ENCODE assay signal across 8 cellular contexts in the genomic region with DNA sequence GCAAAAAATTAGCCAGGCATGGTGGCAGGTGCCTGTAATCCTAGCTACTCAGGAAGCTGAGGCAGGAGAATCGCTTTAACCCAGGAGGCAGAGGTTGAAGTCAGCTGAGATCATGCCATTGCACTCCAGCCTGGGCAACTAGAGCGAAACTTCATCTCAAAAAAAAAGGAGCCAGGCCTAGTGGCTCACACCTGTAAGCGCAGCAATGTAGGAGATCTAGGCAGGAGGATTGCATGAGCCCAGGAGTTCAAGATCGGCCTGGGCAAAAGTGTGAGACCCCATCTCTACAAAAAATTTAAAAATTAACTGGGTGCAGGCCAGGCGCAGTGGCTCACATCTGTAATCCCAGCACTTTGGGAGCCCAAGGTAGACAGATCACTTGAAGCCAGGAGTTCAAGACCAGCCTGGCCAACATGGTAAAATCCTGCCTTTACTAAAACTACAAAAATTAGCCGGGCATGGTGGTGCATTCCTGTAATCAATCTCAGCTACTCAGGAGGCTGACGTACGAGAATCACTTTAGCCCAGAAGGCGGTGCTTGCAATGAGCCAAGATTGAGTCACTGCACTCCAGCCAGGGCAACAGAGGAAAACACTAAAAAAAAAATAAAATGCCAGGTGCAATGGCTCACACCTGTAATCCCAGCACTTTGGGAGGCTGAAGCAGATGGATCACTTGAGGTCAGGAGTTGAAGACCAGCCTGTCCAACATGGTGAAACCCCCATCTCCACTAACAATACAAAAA. TPM values are rescaled to one million over a fixed set of nuclear protein-coding genes. Genes with fewer than 3 reads are reported as not detected.
DNase-seq lines count a peak whose midpoint lies in the region; ATAC-seq, FAIRE-seq and TF ChIP-seq lines count a peak whose summit lies in the region.
"Not testable (repeated sequence)": the region's sequence is repeated elsewhere in the genome, so short reads cannot be mapped to it uniquely, and the experiment has no call there.

No MANE protein-coding gene starts in this region.

- DNase-seq in A172 (ENCODE audit: low spot score) (peak; percentile 41), GM23248 (peak; percentile 40), RKO (ENCODE audit: low spot score) (peak; percentile 74), astrocyte of the hippocampus (ENCODE audit: low read depth, low spot score) (peak; percentile 43), foreskin keratinocyte (peak; percentile 78 to 89)
- not testable (repeated sequence) for DNase-seq in HTR-8/SVneo (ENCODE audit: insufficient read length, low spot score); endodermal cell; HepG2 (ENCODE audit: low spot score)

- WGBS in GM23248 (ENCODE audit: low coverage in 1 of 2, low lambda C conversion rate in 2 of 2, missing lambda C conversion rate in 2 of 2), 2 experiments, result 82 to 85% methylated on average over 9 of the region's 9 CpGs
- 90 to 93% methylated on average over 8 to 9 of the region's 9 CpGs for WGBS in endodermal cell (ENCODE audit: insufficient coverage in 1 of 2, insufficient read length in 1 of 2), 2 experiments
- WGBS in HepG2 (ENCODE audit: low lambda C conversion rate), result 56% methylated on average over 9 of the region's 9 CpGs

- not testable (repeated sequence) for H3K9me3 Mint-ChIP-seq in endodermal cell

- not testable (repeated sequence) for H3K4me2 ChIP-seq in GM23248 (ENCODE audit: unreplicated experiment); HepG2 (ENCODE audit: low read depth, low read length)

- TF ChIP-seq RAD21 in HepG2 (CRISPR knock-in tag; IDR thresholded peaks at IDR 0.05), result not testable (repeated sequence)

- H4K20me1 ChIP-seq in GM23248 (ENCODE audit: insufficient read depth); HepG2 (ENCODE audit: insufficient read depth, low read length): not testable (repeated sequence)

- ATAC-seq in foreskin keratinocyte, result peak; percentile 94
- ATAC-seq in HepG2, result peak; percentile 31; the same call in 1 of the 3 replicates

- in situ Hi-C loops in GM23248 (cut with MboI), result not testable (repeated sequence)
- in situ Hi-C loops in HepG2 (cut with HindIII; ENCODE audit: extremely low pct_ligation_motif_present, low pct_unique_long_range_greater_than_20kb), result loop anchor here (25.0 kb wide), 1 partner anchor 425 kb away; the partner anchor contains the start of gene NUMB

- TF ChIP-seq CTCF in endodermal cell (conservative IDR thresholded peaks at IDR 0.05), result peak; percentile 48
- not testable (repeated sequence) for TF ChIP-seq CTCF in foreskin keratinocyte (conservative IDR thresholded peaks at IDR 0.05); HepG2 (CRISPR knock-in tag; IDR thresholded peaks at IDR 0.05)

- TF ChIP-seq POLR2A in HepG2 (IDR thresholded peaks at IDR 0.05; ENCODE audit: insufficient read depth in 1 of 2, low read depth in 2 of 2, low read length in 2 of 2), result not testable (repeated sequence)

- not testable (repeated sequence) for H3K4me3 ChIP-seq in GM23248; endodermal cell (ENCODE audit: low read length); HepG2 (replicated peaks in 1 of 3; ENCODE audit: insufficient read depth in 1 of 3, low read depth in 2 of 3, low read length in 3 of 3)

- FAIRE-seq in HTR-8/SVneo (lab: Jason Lieb, UNC), result peak; percentile 78
- not testable (repeated sequence) for FAIRE-seq in HepG2 (lab: Jason Lieb, UNC)

- POLR2A ChIA-PET in HepG2 (lab: Yijun Ruan, JAX), result not testable (repeated sequence)

- not testable (repeated sequence) for H3K27me3 ChIP-seq in GM23248 (replicated peaks; ENCODE audit: insufficient read depth); endodermal cell (ENCODE audit: control insufficient read depth, insufficient read depth, low read length, poor library complexity, severe bottlenecking); foreskin keratinocyte; HepG2 (ENCODE audit: control insufficient read depth in 1 of 2, insufficient read depth in 2 of 2, low read length in 2 of 2)

- not testable (repeated sequence) for TF ChIP-seq EP300 in HepG2 (IDR thresholded peaks at IDR 0.05; ENCODE audit: low read depth in 2 of 2, low read length in 2 of 2); HepG2 (CRISPR knock-in tag; IDR thresholded peaks at IDR 0.05; ENCODE audit: borderline replicate concordance)

- H3K9ac ChIP-seq in GM23248; endodermal cell (ENCODE audit: extremely low read depth, low read length, poor library complexity, severe bottlenecking); HepG2 (ENCODE audit: insufficient read depth, low read depth, low read length): not testable (repeated sequence)

- not testable (repeated sequence) for H3K9me2 ChIP-seq in GM23248 (ENCODE audit: insufficient read depth)

- not testable (repeated sequence) for H3K36me3 Mint-ChIP-seq in endodermal cell (ENCODE audit: low read depth)

- H3K9me3 ChIP-seq in GM23248 (ENCODE audit: low read depth); endodermal cell (ENCODE audit: control insufficient read depth, low read length); HepG2 (ENCODE audit: low read length): not testable (repeated sequence)

- H3K27ac Mint-ChIP-seq in endodermal cell, result not testable (repeated sequence)

- H3K36me3 ChIP-seq in GM23248 (ENCODE audit: low read depth); endodermal cell (ENCODE audit: control insufficient read depth, insufficient read depth, low read length); HepG2 (replicated peaks in 1 of 2; ENCODE audit: control insufficient read depth in 1 of 2, insufficient read depth in 2 of 2, low read length in 2 of 2): not testable (repeated sequence)

- CTCF ChIA-PET in HepG2 (lab: Yijun Ruan, JAX; ENCODE audit: low intra/inter-chr PET ratio, low total read pairs), result not testable (repeated sequence)

- H3K4me1 Mint-ChIP-seq in endodermal cell, result not testable (repeated sequence)

- not testable (repeated sequence) for H3K4me3 Mint-ChIP-seq in endodermal cell

- not testable (repeated sequence) for H2AFZ ChIP-seq in GM23248; HepG2 (ENCODE audit: low read length)

- not testable (repeated sequence) for BruUV-seq in HepG2 (replicated peaks; lab: Mats Ljungman, UMichigan)

- intact Hi-C loops in HepG2 (cut with micrococcal nuclease; ENCODE audit: unreplicated experiment), result not testable (repeated sequence)

- H3K27me3 Mint-ChIP-seq in endodermal cell (ENCODE audit: insufficient read depth), result not testable (repeated sequence)

- H3K27ac ChIP-seq in GM23248; endodermal cell (ENCODE audit: low read depth, low read length); HepG2 (ENCODE audit: extremely low read length, insufficient read depth, low read length): not testable (repeated sequence)
- H3K27ac ChIP-seq in foreskin keratinocyte, result peak overlapping the region; percentile 44

- not testable (repeated sequence) for H3K4me1 ChIP-seq in GM23248 (ENCODE audit: insufficient read depth); endodermal cell (ENCODE audit: control insufficient read depth, insufficient read depth, low read length); foreskin keratinocyte; HepG2 (ENCODE audit: insufficient read depth, low read length)

- not testable (repeated sequence) for H3F3A ChIP-seq in GM23248 (ENCODE audit: insufficient read depth)

- not testable (repeated sequence) for H3K79me2 ChIP-seq in GM23248 (ENCODE audit: insufficient read depth); HepG2 (ENCODE audit: insufficient read depth, low read length)

RNA-seq across cellular contexts. Expression of gene ZFYVE1, which starts 10.0 kb away (rescaled TPM):
- total RNA-seq in A172 (2014; rRNA removed; shearing (Covaris generic)), result 10.8 and 13.8 TPM in 2 replicates
- 16.4 and 18.3 TPM in 2 replicates for total RNA-seq in GM23248 (2014; rRNA removed; shearing (Covaris generic))
- polyA plus RNA-seq in GM23248 (2016; fragmentation: Nextera tagmentation; extraction: Ambion mirVana), result 15.6 and 16.4 TPM in 2 replicates
- total RNA-seq in endodermal cell, result 10 to 100 TPM; 11.6 to 16.6 TPM
- polyA plus RNA-seq in endodermal cell (2013, experiment 1 of 2), result 14.6 TPM
- 12.9 TPM for polyA plus RNA-seq in endodermal cell (2013, experiment 2 of 2)
- total RNA-seq in foreskin keratinocyte, result 7.2 and 8.6 TPM in 2 replicates
- 4.2 and 5.0 TPM in 2 replicates for polyA plus RNA-seq in foreskin keratinocyte
- 2.6 and 2.8 TPM in 2 replicates for total RNA-seq in HepG2 (2016; rRNA removed; fragmentation: Illumina TruSeq; extraction: Trizol)
- 0.61 and 0.62 TPM in 2 replicates for total RNA-seq in HepG2 (2016; cell fraction: cytosol; rRNA removed; fragmentation: Illumina TruSeq; extraction: Trizol; ENCODE audit: low read depth)
- total RNA-seq in HepG2 (2016; cell fraction: insoluble cytoplasmic fraction; rRNA removed; fragmentation: Illumina TruSeq; extraction: Trizol), result 2.6 and 2.8 TPM in 2 replicates
- total RNA-seq in HepG2 (2016; cell fraction: membrane; rRNA removed; fragmentation: Illumina TruSeq; extraction: Trizol), result 1.2 and 1.4 TPM in 2 replicates
- 4.6 and 4.8 TPM in 2 replicates for total RNA-seq in HepG2 (2016; cell fraction: nucleus; rRNA removed; fragmentation: Illumina TruSeq; extraction: Trizol)
- polyA plus RNA-seq in HepG2 (2011; rRNA removed), result 5.3 and 6.9 TPM in 2 replicates
- polyA plus RNA-seq in HepG2 (2011; cell fraction: cytosol; rRNA removed), result 4.5 and 5.2 TPM in 2 replicates
- 15.0 and 17.4 TPM in 2 replicates for polyA plus RNA-seq in HepG2 (2011; cell fraction: nucleus; rRNA removed)
- 4.2 and 5.0 TPM in 2 replicates for polyA plus RNA-seq in HepG2 (2012)
- 0.15 and 0.18 TPM in 2 replicates for polyA plus RNA-seq in HepG2 (2016; cell fraction: cytosol; fragmentation: Illumina TruSeq; extraction: Trizol; ENCODE audit: low read depth)
- 2.5 and 3.2 TPM in 2 replicates for polyA plus RNA-seq in HepG2 (2016; cell fraction: insoluble cytoplasmic fraction; fragmentation: Illumina TruSeq; extraction: Trizol; ENCODE audit: low read depth)
- 0.39 and 0.42 TPM in 2 replicates for polyA plus RNA-seq in HepG2 (2016; cell fraction: membrane; fragmentation: Illumina TruSeq; extraction: Trizol; ENCODE audit: low read depth)
- 5.1 and 5.4 TPM in 2 replicates for polyA plus RNA-seq in HepG2 (2016; cell fraction: nucleus; fragmentation: Illumina TruSeq; extraction: Trizol; ENCODE audit: insufficient read depth, low read depth)
- 8.5 and 13.2 TPM in 2 replicates for polyA minus RNA-seq in HepG2 (2011; rRNA and poly(A)+ RNA removed; ENCODE audit: low replicate concordance)
- polyA minus RNA-seq in HepG2 (2011; cell fraction: cytosol; rRNA and poly(A)+ RNA removed), result 3.7 and 4.6 TPM in 2 replicates
- polyA minus RNA-seq in HepG2 (2011; cell fraction: nucleus; rRNA and poly(A)+ RNA removed), result 14.8 and 17.7 TPM in 2 replicates

RNA-seq across cellular contexts. Expression of gene RBM25, which starts 21.5 kb away (rescaled TPM):
- total RNA-seq in A172 (2014; rRNA removed; shearing (Covaris generic)), result 41.9 and 53.7 TPM in 2 replicates
- 17.3 and 17.7 TPM in 2 replicates for total RNA-seq in GM23248 (2014; rRNA removed; shearing (Covaris generic))
- polyA plus RNA-seq in GM23248 (2016; fragmentation: Nextera tagmentation; extraction: Ambion mirVana) (42.5 and 52.9 TPM in 2 replicates), foreskin keratinocyte (18.7 and 24.4 TPM in 2 replicates), HepG2 (2011; rRNA removed) (34.1 and 39.4 TPM in 2 replicates)
- total RNA-seq in endodermal cell (100 to 1,000 TPM; 132 to 164 TPM), foreskin keratinocyte (40.0 and 48.4 TPM in 2 replicates), HepG2 (2016; rRNA removed; fragmentation: Illumina TruSeq; extraction: Trizol) (52.0 and 65.9 TPM in 2 replicates)
- 120 TPM for polyA plus RNA-seq in endodermal cell (2013, experiment 1 of 2)
- 102 TPM for polyA plus RNA-seq in endodermal cell (2013, experiment 2 of 2)
- total RNA-seq in HepG2 (2016; cell fraction: cytosol; rRNA removed; fragmentation: Illumina TruSeq; extraction: Trizol; ENCODE audit: low read depth), result 5.3 and 6.4 TPM in 2 replicates
- 42.3 and 65.8 TPM in 2 replicates for total RNA-seq in HepG2 (2016; cell fraction: insoluble cytoplasmic fraction; rRNA removed; fragmentation: Illumina TruSeq; extraction: Trizol)
- 9.0 and 11.3 TPM in 2 replicates for total RNA-seq in HepG2 (2016; cell fraction: membrane; rRNA removed; fragmentation: Illumina TruSeq; extraction: Trizol)
- 105 and 115 TPM in 2 replicates for total RNA-seq in HepG2 (2016; cell fraction: nucleus; rRNA removed; fragmentation: Illumina TruSeq; extraction: Trizol)
- 5.0 and 6.1 TPM in 2 replicates for polyA plus RNA-seq in HepG2 (2011; cell fraction: cytosol; rRNA removed)
- polyA plus RNA-seq in HepG2 (2011; cell fraction: nucleus; rRNA removed), result 95.4 and 160 TPM in 2 replicates
- 64.2 and 68.8 TPM in 2 replicates for polyA plus RNA-seq in HepG2 (2012)
- 1.1 and 1.4 TPM in 2 replicates for polyA plus RNA-seq in HepG2 (2016; cell fraction: cytosol; fragmentation: Illumina TruSeq; extraction: Trizol; ENCODE audit: low read depth)
- 65.5 and 68.1 TPM in 2 replicates for polyA plus RNA-seq in HepG2 (2016; cell fraction: insoluble cytoplasmic fraction; fragmentation: Illumina TruSeq; extraction: Trizol; ENCODE audit: low read depth)
- 4.0 and 4.2 TPM in 2 replicates for polyA plus RNA-seq in HepG2 (2016; cell fraction: membrane; fragmentation: Illumina TruSeq; extraction: Trizol; ENCODE audit: low read depth)
- polyA plus RNA-seq in HepG2 (2016; cell fraction: nucleus; fragmentation: Illumina TruSeq; extraction: Trizol; ENCODE audit: insufficient read depth, low read depth), result 201 and 204 TPM in 2 replicates
- polyA minus RNA-seq in HepG2 (2011; rRNA and poly(A)+ RNA removed; ENCODE audit: low replicate concordance), result 30.8 and 41.0 TPM in 2 replicates
- 10.6 and 11.1 TPM in 2 replicates for polyA minus RNA-seq in HepG2 (2011; cell fraction: cytosol; rRNA and poly(A)+ RNA removed)
- 177 and 245 TPM in 2 replicates for polyA minus RNA-seq in HepG2 (2011; cell fraction: nucleus; rRNA and poly(A)+ RNA removed)
